ENCODE assay signal across 31 cellular contexts in genomic region chr22:49360746-49361145, GRCh38.
"Had no signal": no experiment of that assay in that cellular context is flagged by ENCODE, and none has a peak within 500 bp of the region (broad histone marks: within the 10 kb centered on the region; RNA-seq: fewer than 3 reads in every experiment).

No MANE protein-coding gene starts in this region.

- DNase-seq: activated CD4-positive, alpha-beta T cell treated with anti-CD3 and anti-CD28 coated beads for 36 hours; activated CD4-positive, alpha-beta T cell treated with anti-CD3 and anti-CD28 coated beads, Interleukin-2, amount 10 ng/mL, durations not matched to agents 7 days and 5 days; activated CD4-positive, alpha-beta T cell treated with anti-CD3 and anti-CD28 coated beads, Interleukin-2, amount 50 U/mL, for 48 hours; activated CD4-positive, CD25-positive, alpha-beta regulatory T cell; activated CD4-positive, CD25-positive, alpha-beta regulatory T cell treated with anti-CD3 and anti-CD28 coated beads, Interleukin-2, amount 50 U/mL, for 72 hours; activated CD8-positive, alpha-beta memory T cell treated with anti-CD3 and anti-CD28 coated beads for 24 hours; activated CD8-positive, alpha-beta T cell treated with anti-CD3 and anti-CD28 coated beads for 36 hours; activated gamma-delta T cell; activated naive CD4-positive, alpha-beta T cell; activated naive CD4-positive, alpha-beta T cell treated with anti-CD3 and anti-CD28 coated beads, Interleukin-2, amount 10 ng/mL, durations not matched to agents 7 days and 5 days; activated naive CD8-positive, alpha-beta T cell treated with anti-CD3 and anti-CD28 coated beads, Interleukin-2, amount 10 ng/mL, durations not matched to agents 7 days and 5 days; activated T-cell treated with anti-CD3 and anti-CD28 coated beads, Interleukin-2, amount 50 U/mL, for 1 hour; activated T-cell treated with anti-CD3 and anti-CD28 coated beads, Interleukin-2, amount 50 U/mL, for 48 hours; central memory CD4-positive, alpha-beta T cell; cerebellar nuclear complex; colonic mucosa; dorsolateral prefrontal cortex; effector memory CD4-positive, alpha-beta T cell; endodermal cell; foreskin fibroblast; gastrocnemius medialis; glutamatergic neuron; heart left ventricle; hypothalamus; T-helper 2 cell had no signal

- H3K4me3 ChIP-seq: ascending aorta, breast epithelium, cardiac muscle cell, colonic mucosa, dorsolateral prefrontal cortex, gastrocnemius medialis, heart left ventricle had no signal

- H3K9me3 Mint-ChIP-seq: activated CD4-positive, alpha-beta T cell treated with anti-CD3 and anti-CD28 coated beads, Interleukin-2, amount 10 ng/mL, durations not matched to agents 7 days and 5 days; activated CD8-positive, alpha-beta T cell treated with anti-CD3 and anti-CD28 coated beads for 36 hours; activated naive CD4-positive, alpha-beta T cell treated with anti-CD3 and anti-CD28 coated beads, Interleukin-2, amount 10 ng/mL, durations not matched to agents 7 days and 5 days; activated naive CD4-positive, alpha-beta T cell treated with anti-CD3 and anti-CD28 coated beads, Interleukin-2, amount 50 U/mL, for 72 hours; activated naive CD8-positive, alpha-beta T cell treated with anti-CD3 and anti-CD28 coated beads, Interleukin-2, amount 10 ng/mL, durations not matched to agents 7 days and 5 days; dendritic cell treated with granulocyte-macrophage colony-stimulating factor and Interleukin-4, amounts not matched to agents 40 ng/mL and 50 ng/mL, for 4 days; endodermal cell had no signal

- H3K27ac Mint-ChIP-seq: activated CD4-positive, alpha-beta T cell treated with anti-CD3 and anti-CD28 coated beads for 36 hours; activated CD4-positive, alpha-beta T cell treated with anti-CD3 and anti-CD28 coated beads, Interleukin-2, amount 10 ng/mL, durations not matched to agents 7 days and 5 days; activated CD8-positive, alpha-beta T cell treated with anti-CD3 and anti-CD28 coated beads for 36 hours; activated naive CD4-positive, alpha-beta T cell treated with anti-CD3 and anti-CD28 coated beads, Interleukin-2, amount 10 ng/mL, durations not matched to agents 7 days and 5 days; activated naive CD4-positive, alpha-beta T cell treated with anti-CD3 and anti-CD28 coated beads, Interleukin-2, amount 50 U/mL, for 72 hours; activated naive CD8-positive, alpha-beta T cell treated with anti-CD3 and anti-CD28 coated beads, Interleukin-2, amount 10 ng/mL, durations not matched to agents 7 days and 5 days; brain; dendritic cell treated with granulocyte-macrophage colony-stimulating factor and Interleukin-4, amounts not matched to agents 40 ng/mL and 50 ng/mL, for 4 days; endodermal cell had no signal

- H3K4me3 Mint-ChIP-seq: activated CD4-positive, alpha-beta T cell treated with anti-CD3 and anti-CD28 coated beads for 36 hours; activated CD4-positive, alpha-beta T cell treated with anti-CD3 and anti-CD28 coated beads, Interleukin-2, amount 10 ng/mL, durations not matched to agents 7 days and 5 days; activated CD8-positive, alpha-beta T cell treated with anti-CD3 and anti-CD28 coated beads for 36 hours; activated naive CD4-positive, alpha-beta T cell treated with anti-CD3 and anti-CD28 coated beads, Interleukin-2, amount 10 ng/mL, durations not matched to agents 7 days and 5 days; activated naive CD8-positive, alpha-beta T cell treated with anti-CD3 and anti-CD28 coated beads, Interleukin-2, amount 10 ng/mL, durations not matched to agents 7 days and 5 days; brain; dendritic cell treated with granulocyte-macrophage colony-stimulating factor and Interleukin-4, amounts not matched to agents 40 ng/mL and 50 ng/mL, for 4 days; endodermal cell had no signal

- H3K9me3 ChIP-seq: ascending aorta, breast epithelium, colonic mucosa, gastrocnemius medialis, heart left ventricle had no signal

- H3K4me1 ChIP-seq: ascending aorta, breast epithelium, colonic mucosa, gastrocnemius medialis, heart left ventricle had no signal

- H3K27ac ChIP-seq: ascending aorta, breast epithelium, cardiac muscle cell, colonic mucosa, dorsolateral prefrontal cortex, gastrocnemius medialis, heart left ventricle had no signal

- H3K27me3 ChIP-seq: ascending aorta, cardiac muscle cell, colonic mucosa had no signal

- H3K36me3 ChIP-seq: ascending aorta, breast epithelium, cardiac muscle cell, colonic mucosa, gastrocnemius medialis, heart left ventricle had no signal

- H3K4me1 Mint-ChIP-seq: activated CD4-positive, alpha-beta T cell treated with anti-CD3 and anti-CD28 coated beads for 36 hours; activated CD4-positive, alpha-beta T cell treated with anti-CD3 and anti-CD28 coated beads, Interleukin-2, amount 10 ng/mL, durations not matched to agents 7 days and 5 days; activated naive CD4-positive, alpha-beta T cell treated with anti-CD3 and anti-CD28 coated beads, Interleukin-2, amount 10 ng/mL, durations not matched to agents 7 days and 5 days; activated naive CD8-positive, alpha-beta T cell treated with anti-CD3 and anti-CD28 coated beads, Interleukin-2, amount 10 ng/mL, durations not matched to agents 7 days and 5 days; endodermal cell had no signal

- H3K36me3 Mint-ChIP-seq: activated naive CD4-positive, alpha-beta T cell treated with anti-CD3 and anti-CD28 coated beads, Interleukin-2, amount 10 ng/mL, durations not matched to agents 7 days and 5 days; activated naive CD4-positive, alpha-beta T cell treated with anti-CD3 and anti-CD28 coated beads, Interleukin-2, amount 50 U/mL, for 72 hours; activated naive CD8-positive, alpha-beta T cell treated with anti-CD3 and anti-CD28 coated beads, Interleukin-2, amount 10 ng/mL, durations not matched to agents 7 days and 5 days; brain had no signal
